In the genomic region with DNA sequence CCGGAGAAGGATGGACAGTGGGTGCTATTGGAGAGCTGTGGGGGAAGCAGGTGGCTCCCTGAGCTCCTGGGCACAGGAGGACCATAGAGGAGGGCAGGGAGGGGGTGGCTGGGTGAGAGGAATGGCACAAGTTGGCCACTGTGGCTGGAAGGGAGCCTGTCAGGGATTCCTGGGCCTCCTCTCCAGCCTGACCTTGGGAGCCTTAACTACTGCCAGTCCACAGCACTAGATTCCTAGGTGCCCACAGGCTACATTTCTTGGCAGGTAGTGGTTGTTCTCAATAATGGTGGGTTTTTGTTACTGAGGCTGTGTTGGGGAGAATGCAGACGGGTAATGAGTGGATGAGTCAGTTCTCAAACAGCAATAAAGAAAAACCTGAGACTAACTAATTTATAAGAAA, we compare ENCODE assay signal across 15 cellular contexts. TPM values are rescaled to one million over a fixed set of nuclear protein-coding genes. Genes with fewer than 3 reads are reported as not detected.
DNase-seq lines count a peak whose midpoint lies in the region; ATAC-seq and TF ChIP-seq lines count a peak whose summit lies in the region.
"Had no signal": no experiment of that assay in that cellular context is flagged by ENCODE, and none has a peak within 500 bp of the region (broad histone marks: within the 10 kb centered on the region; RNA-seq: fewer than 3 reads in every experiment).

No MANE protein-coding gene starts in this region.

- TF ChIP-seq CTCF in PC-9 (conservative IDR thresholded peaks at IDR 0.05): no peak

- CTCF ChIA-PET in PC-9 (lab: Charles Lee): no interaction called here

- H3K36me3 Mint-ChIP-seq in stimulated activated naive CD8-positive, alpha-beta T cell treated with anti-CD3 and anti-CD28 coated beads, Interleukin-15, Interleukin-2, amounts not matched to agents 100 ng/mL and 50 ng/mL, for 24 hours (ENCODE audit: low read depth): no peaks in the 10 kb centered on the region

- no peaks in the 10 kb centered on the region for H3K4me1 Mint-ChIP-seq in stimulated activated naive CD8-positive, alpha-beta T cell treated with anti-CD3 and anti-CD28 coated beads, Interleukin-15, Interleukin-2, amounts not matched to agents 100 ng/mL and 50 ng/mL, for 24 hours (ENCODE audit: low read depth)
- H3K4me1 Mint-ChIP-seq in stimulated activated naive CD8-positive, alpha-beta T cell treated with anti-CD3 and anti-CD28 coated beads, Interleukin-15, amount 100 ng/mL, for 72 hours: no peaks in the 10 kb centered on the region

- BruUV-seq in PC-9 (replicated peaks; lab: Mats Ljungman, UMichigan): no TSS peak

- no peaks in the 10 kb centered on the region for H3K9me3 ChIP-seq in PC-9 (ENCODE audit: insufficient read depth, low read depth)
- no peaks in the 10 kb centered on the region for H3K9me3 ChIP-seq in aorta (ENCODE audit: control insufficient read depth, low read length)
- H3K9me3 ChIP-seq: SJCRH30 had no signal

- POLR2A ChIA-PET in PC-9 (lab: Charles Lee; ENCODE audit: unreplicated experiment): no interaction called here

- H3K27ac ChIP-seq in PC-9 (0 out of 2 replicates have a peak overlapping the region, but pooled peaks have one; percentile 14), aorta (ENCODE audit: low read depth in 1 of 2, low read length in 2 of 2) (peak overlapping the region; percentile 19 to 33)
- H3K27ac ChIP-seq: C4-2B, SJCRH30 had no signal

- peaks cover 32% of the 10 kb centered on the region for H3F3A ChIP-seq in PC-9 (ENCODE audit: insufficient read depth, low read depth)

- H3K4me1 ChIP-seq in PC-9 (replicated peaks; ENCODE audit: insufficient read depth) (peaks cover 40% of the 10 kb centered on the region), aorta (ENCODE audit: control insufficient read depth in 1 of 2, insufficient read depth in 2 of 2, low read length in 2 of 2) (peaks cover 6 to 16% of the 10 kb centered on the region in 2 donors)
- H3K4me1 ChIP-seq: SJCRH30 had no signal

- H3K79me2 ChIP-seq in PC-9 (ENCODE audit: low read depth): no peaks in the 10 kb centered on the region

- peak overlapping the region; percentile 66 for H3K27ac Mint-ChIP-seq in stimulated activated naive CD8-positive, alpha-beta T cell treated with anti-CD3 and anti-CD28 coated beads, Interleukin-15, Interleukin-2, amounts not matched to agents 100 ng/mL and 50 ng/mL, for 24 hours
- H3K27ac Mint-ChIP-seq in stimulated activated naive CD8-positive, alpha-beta T cell treated with anti-CD3 and anti-CD28 coated beads, Interleukin-15, amount 100 ng/mL, for 72 hours: no peak overlapping the region

- intact Hi-C loops in PC-9 (cut with micrococcal nuclease; ENCODE audit: unreplicated experiment): no loop called here
- intact Hi-C loops in left ventricle myocardium superior (cut with micrococcal nuclease): no loop called here
- intact Hi-C loops in aorta (cut with DNase I): no loop called here

- no peaks in the 10 kb centered on the region for H3K9me2 ChIP-seq in PC-9 (ENCODE audit: insufficient read depth)

- no peaks in the 10 kb centered on the region for H3K9me3 Mint-ChIP-seq in stimulated activated naive CD8-positive, alpha-beta T cell treated with anti-CD3 and anti-CD28 coated beads, Interleukin-15, Interleukin-2, amounts not matched to agents 100 ng/mL and 50 ng/mL, for 24 hours
- H3K9me3 Mint-ChIP-seq in stimulated activated naive CD8-positive, alpha-beta T cell treated with anti-CD3 and anti-CD28 coated beads, Interleukin-15, amount 100 ng/mL, for 72 hours: no peaks in the 10 kb centered on the region

- no peak overlapping the region for H3K4me2 ChIP-seq in PC-9

- no peaks in the 10 kb centered on the region for H3K27me3 Mint-ChIP-seq in stimulated activated naive CD8-positive, alpha-beta T cell treated with anti-CD3 and anti-CD28 coated beads, Interleukin-15, Interleukin-2, amounts not matched to agents 100 ng/mL and 50 ng/mL, for 24 hours
- H3K27me3 Mint-ChIP-seq in stimulated activated naive CD8-positive, alpha-beta T cell treated with anti-CD3 and anti-CD28 coated beads, Interleukin-15, amount 100 ng/mL, for 72 hours: no peaks in the 10 kb centered on the region

- no peak overlapping the region for H2AFZ ChIP-seq in PC-9

- no peak overlapping the region for H3K4me3 ChIP-seq in PC-9
- no peak overlapping the region for H3K4me3 ChIP-seq in aorta (ENCODE audit: low read length in 2 of 2)
- H3K4me3 ChIP-seq: SJCRH30 had no signal

- ATAC-seq in stimulated activated naive CD8-positive, alpha-beta T cell treated with anti-CD3 and anti-CD28 coated beads, Interleukin-15, amount 100 ng/mL, for 72 hours: no peak
- peak; percentile 81 for ATAC-seq in left ventricle myocardium superior
- no peak for ATAC-seq in aorta (ENCODE audit: low FRiP score)

- no peak overlapping the region for H3K4me3 Mint-ChIP-seq in stimulated activated naive CD8-positive, alpha-beta T cell treated with anti-CD3 and anti-CD28 coated beads, Interleukin-15, Interleukin-2, amounts not matched to agents 100 ng/mL and 50 ng/mL, for 24 hours
- H3K4me3 Mint-ChIP-seq in stimulated activated naive CD8-positive, alpha-beta T cell treated with anti-CD3 and anti-CD28 coated beads, Interleukin-15, amount 100 ng/mL, for 72 hours: no peak overlapping the region

- 18 to 27% methylated on average over 2 of the region's 2 CpGs for WGBS in aorta, 2 donors

- no peak for DNase-seq in stimulated activated naive CD8-positive, alpha-beta T cell treated with anti-CD3 and anti-CD28 coated beads, Interleukin-15, amount 100 ng/mL, for 72 hours
- DNase-seq in PC-9 (peak in 1 of 2 experiments; percentile 41), left ventricle myocardium superior (no peak), aorta (no peak), AG20443 (ENCODE audit: low spot score) (no peak), pons (ENCODE audit: low spot score) (no peak), NCI-H1105 (lab: John Stamatoyannopoulos, UW) (no peak)
- DNase-seq: KG1; NCI-H1436; NCI-H1930; NCI-H526; NK-92 treated with Interleukin-12 subunit alpha and Interleukin-12 subunit beta, amount 100 ng/mL, for 24 hours; SJCRH30 had no signal

- no peaks in the 10 kb centered on the region for H3K27me3 ChIP-seq in PC-9 (ENCODE audit: insufficient read depth, low read depth)
- no peaks in the 10 kb centered on the region for H3K27me3 ChIP-seq in aorta (ENCODE audit: control insufficient read depth in 1 of 2, insufficient read depth in 2 of 2, low read length in 1 of 2)
- H3K27me3 ChIP-seq: SJCRH30 had no signal

- no peaks in the 10 kb centered on the region for H4K20me1 ChIP-seq in PC-9 (ENCODE audit: insufficient read depth)

- H3K36me3 ChIP-seq in PC-9 (ENCODE audit: low read depth): no peaks in the 10 kb centered on the region
- H3K36me3 ChIP-seq in aorta (ENCODE audit: control insufficient read depth in 1 of 2, insufficient read depth in 2 of 2, low read length in 1 of 2): peaks cover 0 to 2% of the 10 kb centered on the region in 2 donors

RNA-seq across cellular contexts. Expression of gene EFHD1, which starts 26.0 kb away (rescaled TPM):
- 10.6 and 15.0 TPM in 2 replicates for total RNA-seq in PC-9 (2021)
- total RNA-seq in left ventricle myocardium superior: 21.7 TPM
- total RNA-seq in aorta: 100 to 1,000 TPM in 1 of 2 donors, 10 to 100 TPM in 1; 85.8 to 236 TPM
- 100 to 1,000 TPM; 135 to 146 TPM for polyA plus RNA-seq in aorta

RNA-seq across cellular contexts. Expression of gene GIGYF2, which starts 37.8 kb away (rescaled TPM):
- total RNA-seq in PC-9 (2021) (86.4 and 101 TPM in 2 replicates), left ventricle myocardium superior (59.2 TPM), aorta (100 to 1,000 TPM in 1 of 2 donors, 10 to 100 TPM in 1; 74.0 to 100 TPM)
- 10 to 100 TPM; 13.3 to 13.4 TPM for polyA plus RNA-seq in aorta
